In the genomic region with DNA sequence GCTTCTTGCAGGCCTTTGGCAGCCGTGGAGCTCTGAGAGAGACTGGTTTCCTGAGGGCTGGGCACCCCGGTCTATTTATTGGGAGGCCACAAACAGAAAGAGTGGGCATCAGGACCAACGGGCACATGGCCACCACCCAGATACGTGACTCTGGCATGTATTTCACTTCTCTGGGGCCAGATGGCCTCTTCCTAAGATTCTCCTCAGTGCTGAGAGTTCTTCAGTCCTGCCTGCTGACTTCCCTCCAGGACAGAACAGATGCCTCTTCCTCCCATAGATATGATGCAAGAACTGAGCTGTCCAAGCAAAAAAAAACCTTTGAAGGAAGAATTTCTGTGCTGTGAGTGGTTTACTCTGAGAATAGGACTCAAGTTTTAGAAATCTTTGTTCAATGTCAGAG, we compare ENCODE assay signal across 1 cellular context.
TF ChIP-seq lines count a peak whose summit lies in the region.

No MANE protein-coding gene starts in this region.

TF ChIP-seq in HepG2, 621 proteins besides CTCF, POLR2A, EP300 and RAD21 (continued from another document):
- TF ChIP-seq, protein P1, sequence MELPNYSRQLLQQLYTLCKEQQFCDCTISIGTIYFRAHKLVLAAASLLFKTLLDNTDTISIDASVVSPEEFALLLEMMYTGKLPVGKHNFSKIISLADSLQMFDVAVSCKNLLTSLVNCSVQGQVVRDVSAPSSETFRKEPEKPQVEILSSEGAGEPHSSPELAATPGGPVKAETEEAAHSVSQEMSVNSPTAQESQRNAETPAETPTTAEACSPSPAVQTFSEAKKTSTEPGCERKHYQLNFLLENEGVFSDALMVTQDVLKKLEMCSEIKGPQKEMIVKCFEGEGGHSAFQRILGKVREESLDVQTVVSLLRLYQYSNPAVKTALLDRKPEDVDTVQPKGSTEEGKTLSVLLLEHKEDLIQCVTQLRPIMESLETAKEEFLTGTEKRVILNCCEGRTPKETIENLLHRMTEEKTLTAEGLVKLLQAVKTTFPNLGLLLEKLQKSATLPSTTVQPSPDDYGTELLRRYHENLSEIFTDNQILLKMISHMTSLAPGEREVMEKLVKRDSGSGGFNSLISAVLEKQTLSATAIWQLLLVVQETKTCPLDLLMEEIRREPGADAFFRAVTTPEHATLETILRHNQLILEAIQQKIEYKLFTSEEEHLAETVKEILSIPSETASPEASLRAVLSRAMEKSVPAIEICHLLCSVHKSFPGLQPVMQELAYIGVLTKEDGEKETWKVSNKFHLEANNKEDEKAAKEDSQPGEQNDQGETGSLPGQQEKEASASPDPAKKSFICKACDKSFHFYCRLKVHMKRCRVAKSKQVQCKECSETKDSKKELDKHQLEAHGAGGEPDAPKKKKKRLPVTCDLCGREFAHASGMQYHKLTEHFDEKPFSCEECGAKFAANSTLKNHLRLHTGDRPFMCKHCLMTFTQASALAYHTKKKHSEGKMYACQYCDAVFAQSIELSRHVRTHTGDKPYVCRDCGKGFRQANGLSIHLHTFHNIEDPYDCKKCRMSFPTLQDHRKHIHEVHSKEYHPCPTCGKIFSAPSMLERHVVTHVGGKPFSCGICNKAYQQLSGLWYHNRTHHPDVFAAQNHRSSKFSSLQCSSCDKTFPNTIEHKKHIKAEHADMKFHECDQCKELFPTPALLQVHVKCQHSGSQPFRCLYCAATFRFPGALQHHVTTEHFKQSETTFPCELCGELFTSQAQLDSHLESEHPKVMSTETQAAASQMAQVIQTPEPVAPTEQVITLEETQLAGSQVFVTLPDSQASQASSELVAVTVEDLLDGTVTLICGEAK (IDR thresholded peaks at IDR 0.05): no peak
- TF ChIP-seq, protein P1 (CRISPR knock-in tag; IDR thresholded peaks at IDR 0.05): no peak
- TF ChIP-seq TBX2 (CRISPR knock-in tag; IDR thresholded peaks at IDR 0.05; ENCODE audit: borderline replicate concordance): 0 out of 2 replicates have a peak, but pooled peaks have one; percentile 3
- TF ChIP-seq CEBPB (IDR thresholded peaks at IDR 0.05; ENCODE audit: borderline replicate concordance, low read depth, low read length): peak; percentile 75
TF ChIP-seq in HepG2: peak in this region for 4.
